Comparison of ENCODE assay signal across 1 cellular context in the genomic region with DNA sequence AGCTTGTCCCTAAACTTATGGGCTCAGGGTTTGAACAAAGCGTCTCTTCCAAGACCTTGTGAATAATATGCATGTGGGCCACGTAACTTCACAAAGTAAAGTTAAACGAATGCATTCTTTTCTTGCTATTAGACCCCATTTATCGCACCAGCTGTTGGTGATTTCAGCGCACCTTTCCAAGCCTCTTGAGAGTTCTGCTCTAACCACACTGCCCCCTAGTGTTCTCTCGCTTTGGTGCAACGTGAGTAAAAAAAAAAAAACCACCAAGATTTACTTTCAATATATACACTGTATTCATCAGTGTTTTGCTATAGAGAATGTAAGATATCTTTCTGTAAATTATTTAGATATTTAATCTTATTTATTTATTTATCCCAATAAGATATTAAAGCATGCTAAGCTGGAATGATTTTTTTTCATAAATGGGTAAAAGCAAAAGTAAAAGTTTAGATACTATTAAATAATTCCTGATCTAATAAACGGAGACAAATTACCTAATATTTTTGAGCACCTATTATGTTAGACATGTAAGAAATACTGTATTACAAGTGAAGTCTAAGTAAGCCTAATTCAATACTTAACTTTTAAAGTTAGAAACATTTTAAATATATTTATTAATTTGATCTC.
TF ChIP-seq lines count a peak whose summit lies in the region.

No MANE protein-coding gene starts in this region.

TF ChIP-seq in HepG2, 621 proteins besides CTCF, POLR2A, EP300 and RAD21 (continued from another document):
- TF ChIP-seq, protein P1, sequence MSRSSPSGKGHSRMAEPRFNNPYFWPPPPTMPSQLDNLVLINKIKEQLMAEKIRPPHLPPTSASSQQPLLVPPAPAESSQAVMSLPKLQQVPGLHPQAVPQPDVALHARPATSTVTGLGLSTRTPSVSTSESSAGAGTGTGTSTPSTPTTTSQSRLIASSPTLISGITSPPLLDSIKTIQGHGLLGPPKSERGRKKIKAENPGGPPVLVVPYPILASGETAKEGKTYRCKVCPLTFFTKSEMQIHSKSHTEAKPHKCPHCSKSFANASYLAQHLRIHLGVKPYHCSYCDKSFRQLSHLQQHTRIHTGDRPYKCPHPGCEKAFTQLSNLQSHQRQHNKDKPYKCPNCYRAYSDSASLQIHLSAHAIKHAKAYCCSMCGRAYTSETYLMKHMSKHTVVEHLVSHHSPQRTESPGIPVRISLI (CRISPR knock-in tag; IDR thresholded peaks at IDR 0.05; ENCODE audit: borderline replicate concordance) = peak; percentile 84
- no peak for TF ChIP-seq HOXA5 (CRISPR knock-in tag; IDR thresholded peaks at IDR 0.05)
- no peak for TF ChIP-seq CENPX (CRISPR knock-in tag; IDR thresholded peaks at IDR 0.05)
- no peak for TF ChIP-seq ZSCAN22 (CRISPR knock-in tag; IDR thresholded peaks at IDR 0.05)
- TF ChIP-seq RXRA (CRISPR knock-in tag; IDR thresholded peaks at IDR 0.05) = no peak
- TF ChIP-seq, protein P2, sequence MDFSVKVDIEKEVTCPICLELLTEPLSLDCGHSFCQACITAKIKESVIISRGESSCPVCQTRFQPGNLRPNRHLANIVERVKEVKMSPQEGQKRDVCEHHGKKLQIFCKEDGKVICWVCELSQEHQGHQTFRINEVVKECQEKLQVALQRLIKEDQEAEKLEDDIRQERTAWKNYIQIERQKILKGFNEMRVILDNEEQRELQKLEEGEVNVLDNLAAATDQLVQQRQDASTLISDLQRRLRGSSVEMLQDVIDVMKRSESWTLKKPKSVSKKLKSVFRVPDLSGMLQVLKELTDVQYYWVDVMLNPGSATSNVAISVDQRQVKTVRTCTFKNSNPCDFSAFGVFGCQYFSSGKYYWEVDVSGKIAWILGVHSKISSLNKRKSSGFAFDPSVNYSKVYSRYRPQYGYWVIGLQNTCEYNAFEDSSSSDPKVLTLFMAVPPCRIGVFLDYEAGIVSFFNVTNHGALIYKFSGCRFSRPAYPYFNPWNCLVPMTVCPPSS (IDR thresholded peaks at IDR 0.05) = no peak
- no peak for TF ChIP-seq ZNF329 (CRISPR knock-in tag; IDR thresholded peaks at IDR 0.05; ENCODE audit: low read depth)
- TF ChIP-seq ZNF124 (CRISPR knock-in tag; IDR thresholded peaks at IDR 0.05) = no peak
- TF ChIP-seq ZBTB8A (CRISPR knock-in tag; IDR thresholded peaks at IDR 0.05; ENCODE audit: borderline replicate concordance, low read depth) = no peak
- TF ChIP-seq STAG1 (CRISPR knock-in tag; IDR thresholded peaks at IDR 0.05) = peak; percentile 46
- TF ChIP-seq ELF4 (CRISPR knock-in tag; IDR thresholded peaks at IDR 0.05; ENCODE audit: borderline replicate concordance) = no peak
- peak; percentile 54; the same call in 1 of the 2 replicates for TF ChIP-seq SMC3 (IDR thresholded peaks at IDR 0.05; ENCODE audit: low read length)
- TF ChIP-seq, protein P3, sequence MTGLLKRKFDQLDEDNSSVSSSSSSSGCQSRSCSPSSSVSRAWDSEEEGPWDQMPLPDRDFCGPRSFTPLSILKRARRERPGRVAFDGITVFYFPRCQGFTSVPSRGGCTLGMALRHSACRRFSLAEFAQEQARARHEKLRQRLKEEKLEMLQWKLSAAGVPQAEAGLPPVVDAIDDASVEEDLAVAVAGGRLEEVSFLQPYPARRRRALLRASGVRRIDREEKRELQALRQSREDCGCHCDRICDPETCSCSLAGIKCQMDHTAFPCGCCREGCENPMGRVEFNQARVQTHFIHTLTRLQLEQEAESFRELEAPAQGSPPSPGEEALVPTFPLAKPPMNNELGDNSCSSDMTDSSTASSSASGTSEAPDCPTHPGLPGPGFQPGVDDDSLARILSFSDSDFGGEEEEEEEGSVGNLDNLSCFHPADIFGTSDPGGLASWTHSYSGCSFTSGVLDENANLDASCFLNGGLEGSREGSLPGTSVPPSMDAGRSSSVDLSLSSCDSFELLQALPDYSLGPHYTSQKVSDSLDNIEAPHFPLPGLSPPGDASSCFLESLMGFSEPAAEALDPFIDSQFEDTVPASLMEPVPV (CRISPR knock-in tag; IDR thresholded peaks at IDR 0.05) = no peak
